In the genomic region with DNA sequence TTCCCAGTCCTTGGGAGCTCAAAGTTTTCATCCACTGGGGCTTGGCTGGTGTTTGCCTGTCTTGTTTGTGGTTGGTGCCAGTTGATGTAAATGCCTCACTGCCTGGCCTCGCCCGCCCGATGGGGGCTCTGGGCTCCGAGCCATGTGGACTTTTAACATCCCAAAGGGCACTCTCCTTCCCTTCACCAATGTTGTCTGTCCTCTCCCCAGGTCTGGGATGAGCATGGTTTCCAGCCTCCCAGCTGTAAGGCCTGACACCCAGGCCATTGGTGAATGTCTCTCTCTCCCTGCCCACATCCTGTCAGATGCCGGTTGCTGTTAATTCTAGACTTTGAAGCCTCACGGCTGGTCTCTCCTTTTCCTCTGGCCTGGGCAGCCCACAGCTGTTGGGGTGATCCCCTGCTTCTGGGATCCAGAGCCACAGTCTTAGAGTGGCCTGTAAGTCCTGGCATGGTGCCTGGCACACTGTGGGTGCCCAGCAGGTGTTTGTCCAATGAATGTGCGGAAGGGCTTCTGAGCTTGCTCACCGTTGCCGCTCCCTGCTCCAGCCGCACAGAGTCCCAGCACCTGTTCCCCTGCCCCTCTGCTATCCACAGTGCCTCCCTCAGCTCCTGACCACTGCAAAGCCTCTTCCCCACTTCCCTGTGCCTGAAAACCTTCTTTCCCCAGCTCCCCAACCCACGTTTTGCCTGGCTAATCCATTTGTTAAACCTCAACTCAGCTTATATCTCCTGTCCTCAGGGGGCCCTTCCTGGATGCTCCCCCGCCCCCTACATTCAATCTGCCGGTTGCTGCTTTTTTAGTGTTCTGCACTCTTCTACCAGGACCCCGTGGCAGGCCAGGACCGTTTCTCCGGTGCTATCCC, we compare ENCODE assay signal across 1 cellular context.
TF ChIP-seq lines count a peak whose summit lies in the region.

No MANE protein-coding gene starts in this region.

TF ChIP-seq in Ishikawa, 13 proteins besides CTCF, POLR2A, EP300 and RAD21 (continued from another document):
- TF ChIP-seq, protein P1, sequence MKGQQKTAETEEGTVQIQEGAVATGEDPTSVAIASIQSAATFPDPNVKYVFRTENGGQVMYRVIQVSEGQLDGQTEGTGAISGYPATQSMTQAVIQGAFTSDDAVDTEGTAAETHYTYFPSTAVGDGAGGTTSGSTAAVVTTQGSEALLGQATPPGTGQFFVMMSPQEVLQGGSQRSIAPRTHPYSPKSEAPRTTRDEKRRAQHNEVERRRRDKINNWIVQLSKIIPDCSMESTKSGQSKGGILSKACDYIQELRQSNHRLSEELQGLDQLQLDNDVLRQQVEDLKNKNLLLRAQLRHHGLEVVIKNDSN (IDR thresholded peaks at IDR 0.05): no peak
- no peak for TF ChIP-seq CREB1 (IDR thresholded peaks at IDR 0.05; ENCODE audit: low read depth)
